26 cellular contexts compared by ENCODE assay signal in the genomic region with DNA sequence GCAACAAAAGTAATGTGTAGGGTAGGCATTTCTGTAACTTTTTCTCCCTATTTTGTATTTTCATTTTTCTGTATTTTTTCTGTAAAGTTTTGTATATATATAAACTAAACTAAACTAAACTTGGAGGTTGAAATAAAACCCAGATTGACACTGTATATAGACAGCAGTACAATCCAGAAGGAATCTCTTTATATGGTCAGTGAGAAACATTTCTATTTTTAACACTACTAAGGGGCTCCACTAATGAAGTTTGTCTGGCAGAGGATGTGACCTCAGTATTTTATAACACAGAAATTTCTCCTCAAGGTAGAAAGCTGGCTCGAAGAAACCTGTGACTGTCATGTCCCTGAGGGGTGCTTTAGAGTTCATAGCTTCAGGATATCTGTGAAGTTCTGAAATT.
"Had no signal": no experiment of that assay in that cellular context is flagged by ENCODE, and none has a peak within 500 bp of the region (broad histone marks: within the 10 kb centered on the region; RNA-seq: fewer than 3 reads in every experiment).

No MANE protein-coding gene starts in this region.

- H3K4me1 ChIP-seq: pancreas, prostate gland, right lobe of liver, sigmoid colon, stomach, thyroid gland, tibial nerve, upper lobe of left lung, vagina had no signal

- H3K27ac ChIP-seq: neutrophil, pancreas, prostate gland, right lobe of liver, sigmoid colon, stomach, thoracic aorta, thyroid gland, tibial nerve, upper lobe of left lung, vagina had no signal

- H3K36me3 ChIP-seq: neutrophil, pancreas, prostate gland, right lobe of liver, sigmoid colon, stomach, thoracic aorta, thyroid gland, tibial nerve, upper lobe of left lung, vagina had no signal

- H3K9me3 ChIP-seq: neutrophil, pancreas, prostate gland, right lobe of liver, sigmoid colon, thoracic aorta, thyroid gland, tibial nerve, upper lobe of left lung, vagina had no signal

- DNase-seq: naive thymus-derived CD8-positive, alpha-beta T cell; nephron progenitor cell; nucleus accumbens; pancreas; retina; right cardiac atrium; right lobe of liver; sigmoid colon; small intestine; stimulated activated CD4-positive, alpha-beta T cell treated with anti-CD3 and anti-CD28 coated beads, Interleukin-15, amount 100 ng/mL, for 24 hours; stimulated activated CD4-positive, alpha-beta T cell treated with anti-CD3 and anti-CD28 coated beads, Interleukin-2, amount 100 ng/mL, for 24 hours; stimulated activated CD4-positive, alpha-beta T cell treated with anti-CD3 and anti-CD28 coated beads, Interleukin-2, amount 100 ng/mL, for 48 hours; stimulated activated CD4-positive, alpha-beta T cell treated with anti-CD3 and anti-CD28 coated beads, Interleukin-4, amount 100 ng/mL, for 24 hours; stimulated activated naive B cell treated with anti-CD40 and anti-IgM and Interleukin-4, amounts not matched to agents 10 μg/mL and 1 μg/mL and 100 μg/mL, for 72 hours; stimulated activated naive CD4-positive, alpha-beta T cell treated with Interleukin-2 at 50 U/mL for 16 hours; stomach; thyroid gland; trophoblast cell; upper lobe of left lung had no signal

- H3K27me3 ChIP-seq: neutrophil, pancreas, right lobe of liver, sigmoid colon, stomach, thyroid gland, tibial nerve, upper lobe of left lung, vagina had no signal

- ATAC-seq: naive thymus-derived CD8-positive, alpha-beta T cell; natural killer cell treated with Interleukin-12 subunit alpha and Interleukin-12 subunit beta and Interleukin-15 and Interleukin-18, amount 100 ng/mL, for 72 hours; pancreas; right lobe of liver; stimulated activated effector memory CD8-positive, alpha-beta T cell treated with anti-CD3 and anti-CD28 coated beads, Interleukin-12 subunit alpha, Interleukin-12 subunit beta, amount 100 ng/mL, for 72 hours; stimulated activated naive B cell treated with anti-CD40 and anti-IgM and Interleukin-4, amounts not matched to agents 10 μg/mL and 1 μg/mL and 100 μg/mL, for 72 hours had no signal

- H3K4me3 ChIP-seq: pancreas, prostate gland, right lobe of liver, sigmoid colon, stomach, thoracic aorta, thyroid gland, tibial nerve, upper lobe of left lung, vagina had no signal
